35 cellular contexts compared by ENCODE assay signal in the genomic region with DNA sequence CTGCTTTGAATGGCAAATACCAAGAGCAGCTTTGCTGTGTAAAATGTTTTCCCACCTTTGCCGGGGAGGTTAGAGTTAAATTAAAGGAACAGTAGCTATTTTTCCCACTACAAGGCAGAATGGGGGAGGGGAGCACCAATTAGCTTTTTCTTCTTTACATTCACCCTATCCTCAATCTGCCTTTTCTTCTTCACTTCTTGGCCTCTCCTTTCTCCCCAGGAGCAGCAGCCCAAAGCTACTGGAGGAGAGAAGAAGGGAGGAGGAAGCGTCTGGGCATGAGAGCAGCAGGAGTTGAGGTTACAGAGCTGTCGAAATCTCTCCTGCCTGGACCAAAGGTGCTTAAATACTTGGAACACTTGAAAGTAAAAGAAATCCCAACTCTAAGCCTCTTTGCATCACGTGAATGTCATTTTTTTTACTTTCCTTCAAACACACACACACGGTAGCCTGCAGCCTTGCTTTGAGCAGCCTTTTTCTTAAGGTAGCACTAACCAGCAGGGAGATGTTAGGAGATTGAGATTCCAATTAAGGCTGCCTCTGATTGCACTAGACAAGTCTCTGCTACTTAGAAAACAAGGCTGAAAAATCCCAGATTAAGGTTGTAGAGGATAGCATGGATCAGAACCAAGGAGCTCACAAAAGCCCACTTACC. TPM values are rescaled to one million over a fixed set of nuclear protein-coding genes. Genes with fewer than 3 reads are reported as not detected.
A peak's percentile ranks its signal among the peaks of the same experiment; 100 is the strongest.
DNase-seq lines count a peak whose midpoint lies in the region; ATAC-seq and TF ChIP-seq lines count a peak whose summit lies in the region.
"Had no signal": no experiment of that assay in that cellular context is flagged by ENCODE, and none has a peak within 500 bp of the region (broad histone marks: within the 10 kb centered on the region; RNA-seq: fewer than 3 reads in every experiment).

No MANE protein-coding gene starts in this region.

- no peak overlapping the region for H3K27ac ChIP-seq in endodermal cell (ENCODE audit: low read depth, low read length)
- no peak overlapping the region for H3K27ac ChIP-seq in upper lobe of right lung
- H3K27ac ChIP-seq: 22Rv1; BLaER1 treated with 17β-estradiol and CSF1 and Interleukin-3, amounts not matched to agents 10 nM and 100 nM; cardiac muscle cell; coronary artery; psoas muscle; SJCRH30; transverse colon had no signal

- H3K9me3 Mint-ChIP-seq in endodermal cell, result no peaks in the 10 kb centered on the region
- H3K9me3 Mint-ChIP-seq: activated naive CD8-positive, alpha-beta T cell treated with anti-CD3 and anti-CD28 coated beads, Interleukin-2, amount 10 ng/mL, durations not matched to agents 7 days and 5 days; activated T-cell treated with anti-CD3 and anti-CD28 coated beads, Interleukin-2, amount 50 U/mL, for 4 hours had no signal

- peaks cover 9% of the 10 kb centered on the region for H3K4me1 Mint-ChIP-seq in endodermal cell
- H3K4me1 Mint-ChIP-seq: activated CD8-positive, alpha-beta memory T cell treated with anti-CD3 and anti-CD28 coated beads, Interleukin-2, amount 10 ng/mL, durations not matched to agents 7 days and 5 days; activated naive CD8-positive, alpha-beta T cell treated with anti-CD3 and anti-CD28 coated beads, Interleukin-2, amount 10 ng/mL, durations not matched to agents 7 days and 5 days; naive thymus-derived CD4-positive, alpha-beta T cell had no signal

- TF ChIP-seq CTCF in endodermal cell (conservative IDR thresholded peaks at IDR 0.05) (no peak), upper lobe of right lung (IDR thresholded peaks at IDR 0.05) (no peak)

- peak; percentile 73 for ATAC-seq in upper lobe of right lung
- no peak for ATAC-seq in HG02840 (IDR thresholded peaks at IDR 0.05; ENCODE audit: low FRiP score, unreplicated experiment)
- ATAC-seq: activated CD8-positive, alpha-beta memory T cell treated with anti-CD3 and anti-CD28 coated beads, Interleukin-2, amount 10 ng/mL, durations not matched to agents 7 days and 5 days; activated T-cell treated with anti-CD3 and anti-CD28 coated beads, Interleukin-2, amount 50 U/mL, for 4 hours; esophagus mucosa; naive thymus-derived CD4-positive, alpha-beta T cell; psoas muscle had no signal

- H3K9me3 ChIP-seq in endodermal cell (ENCODE audit: control insufficient read depth, low read length), result no peaks in the 10 kb centered on the region
- no peaks in the 10 kb centered on the region for H3K9me3 ChIP-seq in upper lobe of right lung
- H3K9me3 ChIP-seq: psoas muscle, SJCRH30, transverse colon had no signal

- H3K27ac Mint-ChIP-seq in endodermal cell, result peak overlapping the region; percentile 32
- H3K27ac Mint-ChIP-seq: activated CD8-positive, alpha-beta memory T cell treated with anti-CD3 and anti-CD28 coated beads, Interleukin-2, amount 10 ng/mL, durations not matched to agents 7 days and 5 days; activated naive CD8-positive, alpha-beta T cell treated with anti-CD3 and anti-CD28 coated beads, Interleukin-2, amount 10 ng/mL, durations not matched to agents 7 days and 5 days; naive thymus-derived CD4-positive, alpha-beta T cell had no signal

- H3K27me3 ChIP-seq in endodermal cell (ENCODE audit: control insufficient read depth, insufficient read depth, low read length, poor library complexity, severe bottlenecking) (no peaks in the 10 kb centered on the region), upper lobe of right lung (no peaks in the 10 kb centered on the region)
- H3K27me3 ChIP-seq: BLaER1 treated with 17β-estradiol and CSF1 and Interleukin-3, amounts not matched to agents 10 nM and 100 nM; cardiac muscle cell had no signal

- peaks cover 2% of the 10 kb centered on the region for H3K27me3 Mint-ChIP-seq in endodermal cell (ENCODE audit: insufficient read depth)

- H3K36me3 Mint-ChIP-seq in endodermal cell (ENCODE audit: low read depth), result no peaks in the 10 kb centered on the region
- H3K36me3 Mint-ChIP-seq: activated CD8-positive, alpha-beta memory T cell treated with anti-CD3 and anti-CD28 coated beads, Interleukin-2, amount 10 ng/mL, durations not matched to agents 7 days and 5 days; activated naive CD8-positive, alpha-beta T cell treated with anti-CD3 and anti-CD28 coated beads, Interleukin-2, amount 10 ng/mL, durations not matched to agents 7 days and 5 days; naive thymus-derived CD4-positive, alpha-beta T cell had no signal

- DNase-seq in DMS 273 (lab: John Stamatoyannopoulos, UW; ENCODE audit: unreplicated experiment), result peak; percentile 32
- DNase-seq in DMS 273 treated with DMSO at 0.1 percent for 48 hours (lab: John Stamatoyannopoulos, UW), result no peak
- peak; percentile 77 for DNase-seq in NCI-H82 treated with DMSO at 0.1 percent for 48 hours (lab: John Stamatoyannopoulos, UW; ENCODE audit: unreplicated experiment)
- peak; percentile 57 for DNase-seq in endodermal cell
- no peak for DNase-seq in upper lobe of right lung
- DNase-seq in SK-N-DZ (ENCODE audit: low spot score), result no peak
- DNase-seq in NCI-H2029 (lab: John Stamatoyannopoulos, UW), result no peak
- DNase-seq: activated CD4-positive, alpha-beta T cell treated with anti-CD3 and anti-CD28 coated beads, Interleukin-2, amount 50 U/mL, for 1 hour; activated CD4-positive, CD25-positive, alpha-beta regulatory T cell; activated CD8-positive, alpha-beta memory T cell treated with anti-CD3 and anti-CD28 coated beads, Interleukin-2, amount 10 ng/mL, durations not matched to agents 7 days and 5 days; activated gamma-delta T cell; activated naive CD8-positive, alpha-beta T cell treated with anti-CD3 and anti-CD28 coated beads, Interleukin-2, amount 10 ng/mL, durations not matched to agents 7 days and 5 days; activated T-cell treated with anti-CD3 and anti-CD28 coated beads, Interleukin-2, amount 50 U/mL, for 4 hours; aorta; DMS79; glutamatergic neuron; KG1; midbrain; naive thymus-derived CD4-positive, alpha-beta T cell; NCI-H1105; NCI-H2029 treated with DMSO at 0.1 percent for 48 hours; NCI-H345; NCI-H774; occipital lobe; psoas muscle; RPMI8226; SJCRH30; stimulated activated CD4-positive, alpha-beta T cell treated with anti-CD3 and anti-CD28 coated beads, Interleukin-4, amount 100 ng/mL, for 24 hours; transverse colon had no signal

- no peak overlapping the region for H3K4me3 ChIP-seq in endodermal cell (ENCODE audit: low read length)
- no peak overlapping the region for H3K4me3 ChIP-seq in upper lobe of right lung
- H3K4me3 ChIP-seq: BLaER1 treated with 17β-estradiol and CSF1 and Interleukin-3, amounts not matched to agents 10 nM and 100 nM; cardiac muscle cell; coronary artery; psoas muscle; SJCRH30; transverse colon had no signal

- WGBS in endodermal cell (ENCODE audit: insufficient coverage in 1 of 2, insufficient read length in 1 of 2), 2 experiments, result 37 to 45% methylated on average over 3 to 5 of the region's 5 CpGs

- H3K4me1 ChIP-seq in endodermal cell (ENCODE audit: control insufficient read depth, insufficient read depth, low read length) (no peaks in the 10 kb centered on the region), upper lobe of right lung (no peaks in the 10 kb centered on the region)
- H3K4me1 ChIP-seq: BLaER1 treated with 17β-estradiol and CSF1 and Interleukin-3, amounts not matched to agents 10 nM and 100 nM; psoas muscle; SJCRH30; transverse colon had no signal

- H3K9ac ChIP-seq in endodermal cell (ENCODE audit: extremely low read depth, low read length, poor library complexity, severe bottlenecking), result no peak overlapping the region
- H3K9ac ChIP-seq: BLaER1 treated with 17β-estradiol and CSF1 and Interleukin-3, amounts not matched to agents 10 nM and 100 nM had no signal

- H3K36me3 ChIP-seq in endodermal cell (ENCODE audit: control insufficient read depth, insufficient read depth, low read length) (no peaks in the 10 kb centered on the region), upper lobe of right lung (no peaks in the 10 kb centered on the region)
- H3K36me3 ChIP-seq: BLaER1 treated with 17β-estradiol and CSF1 and Interleukin-3, amounts not matched to agents 10 nM and 100 nM; cardiac muscle cell; SJCRH30; transverse colon had no signal

- intact Hi-C loops in upper lobe of right lung (cut with DNase I), result no loop called here

- H3K4me3 Mint-ChIP-seq in endodermal cell, result no peak overlapping the region
- H3K4me3 Mint-ChIP-seq: activated CD8-positive, alpha-beta memory T cell treated with anti-CD3 and anti-CD28 coated beads, Interleukin-2, amount 10 ng/mL, durations not matched to agents 7 days and 5 days; activated naive CD8-positive, alpha-beta T cell treated with anti-CD3 and anti-CD28 coated beads, Interleukin-2, amount 10 ng/mL, durations not matched to agents 7 days and 5 days; activated T-cell treated with anti-CD3 and anti-CD28 coated beads, Interleukin-2, amount 50 U/mL, for 4 hours; naive thymus-derived CD4-positive, alpha-beta T cell had no signal

RNA-seq across cellular contexts. Expression of a gene that starts 38.9 kb away (rescaled TPM):
- total RNA-seq in endodermal cell (10 to 100 TPM; 20.5 to 32.6 TPM), upper lobe of right lung (27.9 TPM)
- 48.2 TPM for polyA plus RNA-seq in endodermal cell (2013, experiment 1 of 2)
- polyA plus RNA-seq in endodermal cell (2013, experiment 2 of 2), result 43.5 TPM
- polyA plus RNA-seq in SK-N-DZ (2014; cell fraction: cytosol; rRNA removed), result 12.2 and 12.7 TPM in 2 replicates
- polyA plus RNA-seq in SK-N-DZ (2014; cell fraction: nucleus; rRNA removed), result 7.6 and 7.9 TPM in 2 replicates
- total RNA-seq: activated naive CD8-positive, alpha-beta T cell treated with anti-CD3 and anti-CD28 coated beads, Interleukin-2, amount 10 ng/mL, durations not matched to agents 7 days and 5 days had no signal
- polyA plus RNA-seq: naive thymus-derived CD4-positive, alpha-beta T cell had no signal

Comparison
In these comparisons a context has a peak if more than half of its experiments do, and no peak if none do; other contexts are left out.
1. DNase-seq: peak in DMS 273 (single experiment), NCI-H82 treated with DMSO at 0.1 percent for 48 hours (single experiment) and endodermal cell (single experiment); none in DMS 273 treated with DMSO at 0.1 percent for 48 hours (single experiment), upper lobe of right lung (single experiment), SK-N-DZ (single experiment) and NCI-H2029 (single experiment).